In genomic region chr2:100878000-100878786, GRCh38 we compare ENCODE assay signal across 19 cellular contexts. TPM values are rescaled to one million over a fixed set of nuclear protein-coding genes. Genes with fewer than 3 reads are reported as not detected.
A peak's percentile ranks its signal among the peaks of the same experiment; 100 is the strongest.
DNase-seq lines count a peak whose midpoint lies in the region; ATAC-seq, FAIRE-seq and TF ChIP-seq lines count a peak whose summit lies in the region.
"Had no signal": no experiment of that assay in that cellular context is flagged by ENCODE, and none has a peak within 500 bp of the region (broad histone marks: within the 10 kb centered on the region; RNA-seq: fewer than 3 reads in every experiment).

No MANE protein-coding gene starts in this region.

- H3K9me3 Mint-ChIP-seq in natural killer cell = no peaks in the 10 kb centered on the region

- H3K79me2 ChIP-seq in K562 (ENCODE audit: control insufficient read depth, insufficient read depth, low read length) = no peaks in the 10 kb centered on the region

- CTCF ChIA-PET in K562 (lab: Yijun Ruan, JAX; ENCODE audit: low intra/inter-chr PET ratio) = no interaction called here

- H3K4me2 ChIP-seq in K562 (ENCODE audit: insufficient read depth, low read length) = no peak overlapping the region

- POLR2A ChIA-PET in K562 (lab: Yijun Ruan, JAX) = interaction anchor here (1.0 kb wide), 1 partner anchor 23 kb away, joined by 3 read pairs; no protein-coding TSS in a partner anchor

- no peaks in the 10 kb centered on the region; a peak in 1 of 5 replicates for H3K4me1 ChIP-seq in K562 (replicated peaks in 1 of 2; ENCODE audit: control insufficient read depth in 2 of 2, insufficient read depth in 2 of 2, low read length in 2 of 2)
- H3K4me1 ChIP-seq in left ventricle myocardium inferior = peaks cover 55% of the 10 kb centered on the region
- H3K4me1 ChIP-seq in sigmoid colon = peaks cover 0 to 16% (median 11%) of the 10 kb centered on the region in 4 donors
- peaks cover 7% of the 10 kb centered on the region for H3K4me1 ChIP-seq in lower lobe of right lung

- no peak for TF ChIP-seq POLR2A in K562 (conservative IDR thresholded peaks at IDR 0.05)
- TF ChIP-seq POLR2A in sigmoid colon (IDR thresholded peaks at IDR 0.05) = no peak

- H3K27me3 ChIP-seq in K562 (ENCODE audit: control insufficient read depth in 2 of 2, insufficient read depth in 2 of 2, low read length in 2 of 2) (peaks cover 0 to 2% of the 10 kb centered on the region in 2 experiments; a peak in 2 of 5 replicates), left ventricle myocardium inferior (ENCODE audit: low read depth) (no peaks in the 10 kb centered on the region), sigmoid colon (no peaks in the 10 kb centered on the region), lower lobe of right lung (ENCODE audit: low read depth) (no peaks in the 10 kb centered on the region)
- H3K27me3 ChIP-seq: Peyer's patch had no signal

- ATAC-seq in K562 = no peak; the same call in 2 of the 3 replicates
- ATAC-seq in lower lobe of right lung = no peak
- ATAC-seq in natural killer cell = no peak

- no peak for FAIRE-seq in K562 (lab: Jason Lieb, UNC)
- FAIRE-seq: bronchial epithelial cell, D721Med, endometrium, keratinocyte had no signal

- H3K36me3 ChIP-seq in K562 (ENCODE audit: control insufficient read depth, insufficient read depth, low read length) (no peaks in the 10 kb centered on the region), left ventricle myocardium inferior (no peaks in the 10 kb centered on the region), sigmoid colon (no peaks in the 10 kb centered on the region), lower lobe of right lung (no peaks in the 10 kb centered on the region)
- H3K36me3 ChIP-seq: Peyer's patch had no signal

- no peaks in the 10 kb centered on the region for H3K9me1 ChIP-seq in K562 (ENCODE audit: control insufficient read depth, insufficient read depth, low read length)

- TF ChIP-seq CTCF in K562 (IDR thresholded peaks at IDR 0.05 in 2 of 3, conservative IDR thresholded peaks at IDR 0.05 in 1 of 3; ENCODE audit: insufficient read depth in 2 of 3, low read depth in 1 of 3, low read length in 3 of 3) (no peak), left ventricle myocardium inferior (IDR thresholded peaks at IDR 0.05; ENCODE audit: borderline replicate concordance) (no peak), sigmoid colon (IDR thresholded peaks at IDR 0.05) (no peak), lower lobe of right lung (IDR thresholded peaks at IDR 0.05) (no peak), natural killer cell (IDR thresholded peaks at IDR 0.05) (no peak)

- no peak for TF ChIP-seq RAD21 in K562 (CRISPR knock-in tag; conservative IDR thresholded peaks at IDR 0.05 in 1 of 2, IDR thresholded peaks at IDR 0.05 in 1 of 2)

- H3K9ac ChIP-seq in K562 (ENCODE audit: insufficient read depth in 1 of 2, low read depth in 2 of 2, low read length in 2 of 2) = peak overlapping the region in 1 of 2 experiments; percentile 70; a peak in 1 of 4 replicates

- DNase-seq in G401 (ENCODE audit: low spot score) (peak; percentile 30), K562 (ENCODE audit: extremely low read depth in 1 of 4, low spot score in 3 of 4) (no peak), left ventricle myocardium inferior (peak; percentile 37), sigmoid colon (peak; percentile 70), lower lobe of right lung (no peak), natural killer cell (no peak), kidney tubule cell (ENCODE audit: low spot score) (no peak)
- no peak for DNase-seq in activated naive CD4-positive, alpha-beta T cell (lab: John Stamatoyannopoulos, UW)
- DNase-seq: activated CD4-positive, alpha-beta T cell treated with anti-CD3 and anti-CD28 coated beads, Interleukin-2, amount 50 U/mL, for 4 hours; AML-193; NCI-H187 treated with DMSO at 0.1 percent for 48 hours; NCI-H526 treated with DMSO at 0.1 percent for 48 hours; Peyer's patch; T-helper 2 cell had no signal

- H3K27me3 Mint-ChIP-seq in natural killer cell (ENCODE audit: low read depth in 2 of 2) = peaks cover 3 to 6% of the 10 kb centered on the region in 2 donors

- no peak overlapping the region for H2AFZ ChIP-seq in K562 (ENCODE audit: low read depth, low read length)

- no peaks in the 10 kb centered on the region for H3K4me1 Mint-ChIP-seq in natural killer cell

- no peaks in the 10 kb centered on the region for H3K36me3 Mint-ChIP-seq in natural killer cell

- in situ Hi-C loops in G401 (cut with HindIII; ENCODE audit: low sequenced_read_pairs) = no loop called here
- in situ Hi-C loops in K562 (cut with MboI) = no loop called here

- H3K4me3 ChIP-seq in K562 (no peak overlapping the region), left ventricle myocardium inferior (peak overlapping the region; percentile 17), sigmoid colon (no peak overlapping the region), lower lobe of right lung (no peak overlapping the region)
- H3K4me3 ChIP-seq: Peyer's patch, skin epidermis had no signal

- H3K4me3 Mint-ChIP-seq in natural killer cell = no peak overlapping the region

- no TSS peak for BruUV-seq in K562 (replicated peaks; lab: Mats Ljungman, UMichigan)

- no peaks in the 10 kb centered on the region for H4K20me1 ChIP-seq in K562 (replicated peaks; ENCODE audit: control insufficient read depth, insufficient read depth, low read length)

- H3K27ac ChIP-seq in K562 (ENCODE audit: extremely low read depth, low read depth, low read length) (no peak overlapping the region), left ventricle myocardium inferior (replicated peaks) (peak overlapping the region; percentile 78), sigmoid colon (peak overlapping the region in 3 of 4 donors; percentile 67 to 74 (median 74)), lower lobe of right lung (no peak overlapping the region)
- H3K27ac ChIP-seq: Peyer's patch, skin epidermis had no signal

- WGBS in K562 (ENCODE audit: insufficient coverage, low coverage, missing lambda C conversion rate) = 19% methylated on average over 15 of the region's 15 CpGs
- 78 to 81% methylated on average over 15 of the region's 15 CpGs for WGBS in sigmoid colon, 2 donors

- intact Hi-C loops in K562 (cut with micrococcal nuclease) = no loop called here
- intact Hi-C loops in left ventricle myocardium inferior (cut with micrococcal nuclease) = no loop called here
- intact Hi-C loops in sigmoid colon (cut with DNase I) = loop anchor here (5.0 kb wide), 1 partner anchor 56 kb away; the partner anchor contains the start of gene NPAS2
- intact Hi-C loops in lower lobe of right lung (cut with DNase I) = no loop called here
- intact Hi-C loops in natural killer cell (cut with micrococcal nuclease) = no loop called here

- TF ChIP-seq EP300 in K562 (IDR thresholded peaks at IDR 0.05; ENCODE audit: low read length) (no peak), sigmoid colon (IDR thresholded peaks at IDR 0.05) (no peak)

- H3K27ac Mint-ChIP-seq in natural killer cell = no peak overlapping the region

- no peaks in the 10 kb centered on the region for H3K9me3 ChIP-seq in K562 (replicated peaks; ENCODE audit: control insufficient read depth, insufficient read depth, low read depth, low read length)
- H3K9me3 ChIP-seq in left ventricle myocardium inferior (replicated peaks) = no peaks in the 10 kb centered on the region
- no peaks in the 10 kb centered on the region for H3K9me3 ChIP-seq in sigmoid colon
- H3K9me3 ChIP-seq in lower lobe of right lung = no peaks in the 10 kb centered on the region
- H3K9me3 ChIP-seq: Peyer's patch had no signal

TF ChIP-seq in K562, 482 proteins besides CTCF, POLR2A, EP300 and RAD21:
- TF ChIP-seq ZNF197 (CRISPR knock-in tag; IDR thresholded peaks at IDR 0.05; ENCODE audit: low read depth) (no peak), ELF2 (CRISPR knock-in tag; IDR thresholded peaks at IDR 0.05) (no peak), CAMTA2 (CRISPR knock-in tag; conservative IDR thresholded peaks at IDR 0.05) (no peak), SPI1 (IDR thresholded peaks at IDR 0.05; ENCODE audit: borderline replicate concordance, low read depth, low read length) (peak; percentile 86), PHF20 (IDR thresholded peaks at IDR 0.05; ENCODE audit: partially characterized antibody) (no peak)

RNA-seq across cellular contexts. Expression of gene NPAS2, which starts 58.3 kb away (rescaled TPM):
- not detected in 2 replicates for total RNA-seq in G401 (2014; rRNA removed; shearing (Covaris generic))
- 0.58 TPM in 1 of 2 replicates, not detected in the other for total RNA-seq in K562 (2011; cell fraction: chromatin; rRNA removed; ENCODE audit: low replicate concordance)
- not detected in 2 replicates for total RNA-seq in K562 (2011; cell fraction: nucleolus; rRNA removed)
- not detected in 2 replicates for total RNA-seq in K562 (2011; cell fraction: nucleoplasm; rRNA removed)
- total RNA-seq in K562 (2014; rRNA removed) = not detected in 2 replicates
- not detected in 2 replicates for total RNA-seq in K562 (2014; rRNA removed; fragmentation: Illumina TruSeq; extraction: Trizol)
- not detected in 2 replicates for total RNA-seq in K562 (2015; rRNA removed; fragmentation: Illumina TruSeq; extraction: Trizol)
- 0.29 TPM in 1 of 2 replicates, not detected in the other for total RNA-seq in K562 (2021)
- polyA plus RNA-seq in K562 (2011; rRNA removed) = 0.06 TPM in 1 of 2 replicates, not detected in the other
- 0.04 and 0.15 TPM in 2 replicates for polyA plus RNA-seq in K562 (2011; cell fraction: cytosol; rRNA removed)
- polyA plus RNA-seq in K562 (2011; cell fraction: nucleus; rRNA removed) = 0.16 TPM in 1 of 2 replicates, not detected in the other
- polyA plus RNA-seq in K562 (2012) = 0.08 and 1.1 TPM in 2 replicates
- polyA plus RNA-seq in K562 (2014; fragmentation: Illumina TruSeq; extraction: Trizol) = 0.07 TPM in 1 of 2 replicates, not detected in the other
- polyA plus RNA-seq in K562 (2014; fragmentation: Nextera tagmentation; extraction: Ambion mirVana) = under 1 TPM in 1 of 2 experiments, not detected in 1; 0.06 TPM
- polyA plus RNA-seq in K562 (2014; rRNA removed) = not detected in 2 replicates
- not detected in 2 replicates for polyA minus RNA-seq in K562 (2011; rRNA and poly(A)+ RNA removed)
- not detected in 2 replicates for polyA minus RNA-seq in K562 (2011; cell fraction: cytosol; rRNA and poly(A)+ RNA removed)
- polyA minus RNA-seq in K562 (2011; cell fraction: nucleus; rRNA and poly(A)+ RNA removed) = not detected in 2 replicates
- 51.0 TPM for total RNA-seq in left ventricle myocardium inferior
- total RNA-seq in sigmoid colon = 10 to 100 TPM; 14.2 to 23.8 (median 20.3) TPM
- 10 to 100 TPM; 23.2 to 53.9 (median 40.2) TPM for polyA plus RNA-seq in sigmoid colon
- 10.1 TPM for total RNA-seq in lower lobe of right lung
- not detected for total RNA-seq in natural killer cell

Comparison
In these comparisons a context has a peak if more than half of its experiments do, and no peak if none do; other contexts are left out.
1. DNase-seq: peak in G401 (single experiment), left ventricle myocardium inferior (single experiment) and sigmoid colon (single experiment); none in K562 (0 of 4), lower lobe of right lung (single experiment), natural killer cell (single experiment), kidney tubule cell (single experiment) and activated naive CD4-positive, alpha-beta T cell (0 of 4).
2. H3K27ac ChIP-seq: peak in left ventricle myocardium inferior (single experiment) and sigmoid colon (3 of 4); none in K562 (single experiment) and lower lobe of right lung (single experiment).